In genomic region chr14:104746951-104747481, GRCh38 we compare ENCODE assay signal across 10 cellular contexts. TPM values are rescaled to one million over a fixed set of nuclear protein-coding genes. Genes with fewer than 3 reads are reported as not detected.
DNase-seq lines count a peak whose midpoint lies in the region; ATAC-seq, FAIRE-seq and TF ChIP-seq lines count a peak whose summit lies in the region.
"Had no signal": no experiment of that assay in that cellular context is flagged by ENCODE, and none has a peak within 500 bp of the region (broad histone marks: within the 10 kb centered on the region; RNA-seq: fewer than 3 reads in every experiment).

No MANE protein-coding gene starts in this region.

- intact Hi-C loops in right lobe of liver (cut with DNase I), result no loop called here

- H3K27ac ChIP-seq in right lobe of liver, result peak overlapping the region; percentile 52 to 65 (median 63)
- H3K27ac ChIP-seq in tibial nerve, result peak overlapping the region; percentile 17 to 88 (median 74)

- H3K9me3 ChIP-seq in right lobe of liver, result no peaks in the 10 kb centered on the region
- H3K9me3 ChIP-seq in tibial nerve, result no peaks in the 10 kb centered on the region

- H3K36me3 ChIP-seq in right lobe of liver, result peaks cover 0 to 4% (median 0%) of the 10 kb centered on the region in 4 donors
- peaks cover 0 to 9% (median 0%) of the 10 kb centered on the region in 3 donors for H3K36me3 ChIP-seq in tibial nerve

- no peak for FAIRE-seq in GM19239 (lab: Jason Lieb, UNC)

- H3K4me3 ChIP-seq in right lobe of liver, result no peak overlapping the region
- no peak overlapping the region for H3K4me3 ChIP-seq in tibial nerve

- TF ChIP-seq CTCF in right lobe of liver (IDR thresholded peaks at IDR 0.05) (no peak), tibial nerve (IDR thresholded peaks at IDR 0.05) (no peak)

- no peaks in the 10 kb centered on the region for H3K27me3 ChIP-seq in right lobe of liver
- H3K27me3 ChIP-seq in tibial nerve, result no peaks in the 10 kb centered on the region

- TF ChIP-seq POLR2A in right lobe of liver (IDR thresholded peaks at IDR 0.05) (no peak), tibial nerve (IDR thresholded peaks at IDR 0.05) (no peak)

- DNase-seq in NCI-H1694 (lab: John Stamatoyannopoulos, UW) (peak; percentile 67), dedifferentiated amniotic fluid mesenchymal stem cell (ENCODE audit: extremely low spot score) (peak; percentile 45), right lobe of liver (peak in 2 of 3 donors; percentile 86 to 89), tibial nerve (ENCODE audit: low spot score in 2 of 2) (no peak), GM19239 (ENCODE audit: insufficient read length, low spot score) (no peak)
- DNase-seq: effector memory CD4-positive, alpha-beta T cell; stimulated activated CD4-positive, alpha-beta T cell treated with anti-CD3 and anti-CD28 coated beads, Interleukin-12 subunit alpha, Interleukin-12 subunit beta, amount 100 ng/mL, for 4 hours; stimulated activated naive B cell treated with anti-CD40 and anti-IgM and Interleukin-4, amounts not matched to agents 10 μg/mL and 1 μg/mL and 100 μg/mL, for 72 hours had no signal

- peak in 1 of 2 donors; percentile 27 for TF ChIP-seq EP300 in tibial nerve (IDR thresholded peaks at IDR 0.05)

- H3K4me1 ChIP-seq in right lobe of liver (peaks cover 0 to 45% (median 21%) of the 10 kb centered on the region in 4 donors), tibial nerve (peaks cover 0 to 52% (median 25%) of the 10 kb centered on the region in 4 donors)

- ATAC-seq in right lobe of liver, result peak; percentile 41 to 75 (median 71)
- no peak for ATAC-seq in HG03439 (IDR thresholded peaks at IDR 0.05; ENCODE audit: unreplicated experiment)
- ATAC-seq in HG03342 (IDR thresholded peaks at IDR 0.05; ENCODE audit: unreplicated experiment), result no peak

- 45% methylated on average over 7 of the region's 7 CpGs for WGBS in right lobe of liver (ENCODE audit: insufficient coverage, low coverage, low lambda C conversion rate, missing lambda C conversion rate)
- 33 to 46% methylated on average over 7 of the region's 7 CpGs for WGBS in tibial nerve, 2 donors

RNA-seq across cellular contexts. Expression of gene SIVA1, which starts 5.9 kb away (rescaled TPM):
- total RNA-seq in right lobe of liver (100 to 1,000 TPM in 2 of 6 experiments, 10 to 100 TPM in 4; 38.1 to 252 (median 50.6) TPM), tibial nerve (100 to 1,000 TPM; 260 to 422 (median 378) TPM)

RNA-seq across cellular contexts. Expression of gene ADSS1, which starts 23.0 kb away (rescaled TPM):
- 10 to 100 TPM in 5 of 6 experiments, 1 to 10 TPM in 1; 8.1 to 50.5 (median 36.8) TPM for total RNA-seq in right lobe of liver
- total RNA-seq in tibial nerve, result 10 to 100 TPM in 1 of 4 donors, 1 to 10 TPM in 3; 4.8 to 11.4 (median 6.3) TPM

RNA-seq across cellular contexts. Expression of gene AKT1, which starts 48.5 kb away (rescaled TPM):
- 10 to 100 TPM; 66.7 to 92.1 (median 83.9) TPM for total RNA-seq in right lobe of liver
- total RNA-seq in tibial nerve, result 100 to 1,000 TPM; 130 to 199 (median 144) TPM

RNA-seq across cellular contexts. Expression of gene ZBTB42, which starts 53.9 kb away (rescaled TPM):
- total RNA-seq in right lobe of liver (10 to 100 TPM in 2 of 6 experiments, 1 to 10 TPM in 4; 2.2 to 13.7 (median 3.6) TPM), tibial nerve (10 to 100 TPM in 1 of 4 donors, 1 to 10 TPM in 3; 5.9 to 12.3 (median 6.7) TPM)

RNA-seq across cellular contexts. Expression of gene INF2, which starts 57.6 kb away (rescaled TPM):
- total RNA-seq in right lobe of liver (10 to 100 TPM; 47.5 to 98.2 (median 71.4) TPM), tibial nerve (100 to 1,000 TPM; 217 to 256 (median 239) TPM)

Comparison
In these comparisons a context has a peak if more than half of its experiments do, and no peak if none do; other contexts are left out.
1. DNase-seq: peak in NCI-H1694 (single experiment), dedifferentiated amniotic fluid mesenchymal stem cell (single experiment) and right lobe of liver (2 of 3); none in tibial nerve (0 of 2) and GM19239 (single experiment).
2. ATAC-seq: peak in right lobe of liver (4 of 4); none in HG03439 (single experiment) and HG03342 (single experiment).